Comparison of ENCODE assay signal across 1 cellular context in genomic region chr6:107105511-107106116, GRCh38.
A peak's percentile ranks its signal among the peaks of the same experiment; 100 is the strongest.
TF ChIP-seq lines count a peak whose summit lies in the region.

No MANE protein-coding gene starts in this region.

TF ChIP-seq in GM23338, 12 proteins besides CTCF, POLR2A, EP300 and RAD21:
- no peak for TF ChIP-seq REST (IDR thresholded peaks at IDR 0.05; ENCODE audit: unreplicated experiment)
- peak; percentile 11; the same call in 1 of the 2 replicates for TF ChIP-seq NANOG (IDR thresholded peaks at IDR 0.05; ENCODE audit: borderline replicate concordance)
